ENCODE assay signal across 16 cellular contexts in genomic region chr12:40711121-40711520, GRCh38. TPM values are rescaled to one million over a fixed set of nuclear protein-coding genes. Genes with fewer than 3 reads are reported as not detected.
DNase-seq lines count a peak whose midpoint lies in the region; ATAC-seq, FAIRE-seq and TF ChIP-seq lines count a peak whose summit lies in the region.
"Had no signal": no experiment of that assay in that cellular context is flagged by ENCODE, and none has a peak within 500 bp of the region (broad histone marks: within the 10 kb centered on the region; RNA-seq: fewer than 3 reads in every experiment).

No MANE protein-coding gene starts in this region.

- TF ChIP-seq CTCF in MM.1S (IDR thresholded peaks at IDR 0.05; ENCODE audit: low read length) = no peak
- TF ChIP-seq CTCF in neural progenitor cell (IDR thresholded peaks at IDR 0.05) = no peak

- DNase-seq in GM12891 (ENCODE audit: insufficient read length, low spot score) (no peak), MM.1S (no peak), neural progenitor cell (ENCODE audit: low spot score) (no peak)
- DNase-seq in activated CD4-positive, alpha-beta T cell treated with anti-CD3 and anti-CD28 coated beads, Interleukin-2, amount 50 U/mL, for 48 hours = no peak
- DNase-seq in activated CD8-positive, alpha-beta memory T cell treated with anti-CD3 and anti-CD28 coated beads for 24 hours = no peak
- DNase-seq: 8988T, AML-193, DMS53, Karpas-422 had no signal

- H3K4me3 ChIP-seq in MM.1S (ENCODE audit: low read length) = no peak overlapping the region
- no peak overlapping the region for H3K4me3 ChIP-seq in neural progenitor cell
- H3K4me3 ChIP-seq: BLaER1, HAP-1, K562 had no signal

- FAIRE-seq in GM12891 (lab: Jason Lieb, UNC) = no peak
- FAIRE-seq: GM12892, H1, K562 had no signal

- H4K20me1 ChIP-seq in MM.1S (ENCODE audit: insufficient read depth, low read length) (no peaks in the 10 kb centered on the region), neural progenitor cell (ENCODE audit: low read depth) (no peaks in the 10 kb centered on the region)
- H4K20me1 ChIP-seq: BLaER1 had no signal

- no peaks in the 10 kb centered on the region for H3K9me3 ChIP-seq in MM.1S (replicated peaks; ENCODE audit: insufficient read depth, low read length)
- no peaks in the 10 kb centered on the region for H3K9me3 ChIP-seq in neural progenitor cell (ENCODE audit: low read depth)
- H3K9me3 ChIP-seq: BLaER1, HAP-1 had no signal

- no peaks in the 10 kb centered on the region for H3K27me3 ChIP-seq in MM.1S (replicated peaks; ENCODE audit: insufficient read depth, low read length)
- H3K27me3 ChIP-seq in neural progenitor cell = no peaks in the 10 kb centered on the region
- H3K27me3 ChIP-seq: BLaER1 had no signal

- H3K9ac ChIP-seq in MM.1S (ENCODE audit: low read length) (no peak overlapping the region), neural progenitor cell (no peak overlapping the region)
- H3K9ac ChIP-seq: BLaER1 had no signal

- no peak for TF ChIP-seq POLR2A in GM12891 (IDR thresholded peaks at IDR 0.05; ENCODE audit: low read depth, low read length)

- H3K79me2 ChIP-seq in MM.1S (ENCODE audit: low read length) = no peaks in the 10 kb centered on the region
- H3K79me2 ChIP-seq in neural progenitor cell (ENCODE audit: low read depth) = no peaks in the 10 kb centered on the region

- H3K36me3 ChIP-seq in MM.1S (replicated peaks; ENCODE audit: insufficient read depth, low read length) (no peaks in the 10 kb centered on the region), neural progenitor cell (no peaks in the 10 kb centered on the region)
- H3K36me3 ChIP-seq: BLaER1, HAP-1 had no signal

- no peak overlapping the region for H3K27ac Mint-ChIP-seq in neural progenitor cell

- peak overlapping the region; percentile 27; the same call in 1 of the 2 replicates for H3K4me2 ChIP-seq in MM.1S (ENCODE audit: low read depth, low read length)
- H3K4me2 ChIP-seq in neural progenitor cell = no peak overlapping the region
- H3K4me2 ChIP-seq: BLaER1 had no signal

- ATAC-seq in GM19351 (IDR thresholded peaks at IDR 0.05; ENCODE audit: unreplicated experiment) (peak; percentile 45), HG03280 (IDR thresholded peaks at IDR 0.05; ENCODE audit: unreplicated experiment) (no peak)
- ATAC-seq: K562 had no signal

- no peak overlapping the region for H3K4me3 Mint-ChIP-seq in neural progenitor cell

- H3F3A ChIP-seq in MM.1S (ENCODE audit: insufficient read depth, low read length) = no peaks in the 10 kb centered on the region
- no peaks in the 10 kb centered on the region for H3F3A ChIP-seq in neural progenitor cell (ENCODE audit: low read depth)

- H3K9me2 ChIP-seq in MM.1S (replicated peaks; ENCODE audit: insufficient read depth, low read length) = no peaks in the 10 kb centered on the region

- H3K27me3 Mint-ChIP-seq in neural progenitor cell (ENCODE audit: insufficient read depth, low read depth) = no peaks in the 10 kb centered on the region

- H3K4me1 ChIP-seq in MM.1S (ENCODE audit: low read length) (0 out of 2 replicates have a peak, but pooled peaks cover 5% of the 10 kb centered on the region), neural progenitor cell (no peaks in the 10 kb centered on the region)
- H3K4me1 ChIP-seq: BLaER1, HAP-1 had no signal

- no peaks in the 10 kb centered on the region for H3K36me3 Mint-ChIP-seq in neural progenitor cell

- H2AFZ ChIP-seq in MM.1S (ENCODE audit: low read length) (no peak overlapping the region), neural progenitor cell (replicated peaks) (peak overlapping the region; percentile 22)

- no peaks in the 10 kb centered on the region for H3K9me3 Mint-ChIP-seq in neural progenitor cell

- H3K27ac ChIP-seq in MM.1S (ENCODE audit: low read length) (no peak overlapping the region), neural progenitor cell (no peak overlapping the region)
- H3K27ac ChIP-seq: BLaER1 had no signal

- no peaks in the 10 kb centered on the region for H3K4me1 Mint-ChIP-seq in neural progenitor cell

TF ChIP-seq in GM12891, 5 proteins besides CTCF, POLR2A, EP300 and RAD21:
- no peak for TF ChIP-seq POLR2AphosphoS5 (IDR thresholded peaks at IDR 0.05; ENCODE audit: low read depth, low read length)
- no peak for TF ChIP-seq TAF1 (IDR thresholded peaks at IDR 0.05; ENCODE audit: low read depth, low read length)
- TF ChIP-seq POU2F2 (IDR thresholded peaks at IDR 0.05; ENCODE audit: low read depth, low read length) = no peak
- peak; percentile 6; the same call in 1 of the 2 replicates for TF ChIP-seq SPI1 (IDR thresholded peaks at IDR 0.05; ENCODE audit: low read depth, low read length)

RNA-seq across cellular contexts. Expression of gene CNTN1, which starts 18.9 kb away (rescaled TPM):
- 0.04 TPM for polyA plus RNA-seq in GM12891 (2012; ENCODE audit: low read depth, missing spikeins)
- 0.17 and 0.22 TPM in 2 replicates for total RNA-seq in neural progenitor cell (ENCODE audit: low replicate concordance)
- polyA plus RNA-seq: K562 had no signal
